24 cellular contexts compared by ENCODE assay signal in the genomic region with DNA sequence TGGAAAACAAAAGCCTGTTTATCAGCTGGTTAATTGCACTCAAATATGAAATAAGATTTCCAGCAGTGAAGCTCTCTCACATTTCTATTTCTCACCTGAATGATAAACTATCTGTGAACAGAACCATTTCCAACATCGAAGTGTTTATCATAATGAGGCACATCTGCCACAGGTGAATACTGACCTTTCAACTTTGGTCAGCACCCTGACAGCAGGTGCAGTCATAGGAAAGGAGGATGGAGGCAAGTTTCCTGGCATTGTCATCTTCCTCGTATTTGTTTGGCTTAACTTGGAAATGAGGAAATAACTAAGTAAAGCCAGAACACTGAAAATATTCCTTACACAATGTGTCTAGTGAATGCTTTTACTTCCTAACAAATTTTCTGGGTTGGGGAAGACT.
DNase-seq lines count a peak whose midpoint lies in the region; ATAC-seq, FAIRE-seq and TF ChIP-seq lines count a peak whose summit lies in the region.
"Had no signal": no experiment of that assay in that cellular context is flagged by ENCODE, and none has a peak within 500 bp of the region (broad histone marks: within the 10 kb centered on the region; RNA-seq: fewer than 3 reads in every experiment).

No MANE protein-coding gene starts in this region.

- no peak for FAIRE-seq in endothelial cell of umbilical vein (lab: Jason Lieb, UNC)
- FAIRE-seq: A204.1, GM12878, GM19239, K562 had no signal

- H3K4me1 ChIP-seq in Panc1 (ENCODE audit: control insufficient read depth, insufficient read depth, low read length): peaks cover 5% of the 10 kb centered on the region; the same call in 1 of the 2 replicates
- peaks cover 5% of the 10 kb centered on the region for H3K4me1 ChIP-seq in endothelial cell of umbilical vein (ENCODE audit: control insufficient read depth, extremely low read depth, insufficient read depth, low read length)
- H3K4me1 ChIP-seq: BE2C had no signal

- POLR2A ChIA-PET in Panc1 (lab: Charles Lee) (no interaction called here), endothelial cell of umbilical vein (lab: Charles Lee) (no interaction called here)

- DNase-seq in DMS53 (lab: John Stamatoyannopoulos, UW): peak; percentile 62
- DNase-seq in NCI-H146 treated with DMSO at 0.1 percent for 48 hours (lab: John Stamatoyannopoulos, UW; ENCODE audit: unreplicated experiment): peak; percentile 61
- no peak for DNase-seq in Panc1 (ENCODE audit: low read depth, low spot score)
- DNase-seq in endothelial cell of umbilical vein (ENCODE audit: low read depth, low spot score): peak; percentile 52
- no peak for DNase-seq in NCI-H446 (lab: John Stamatoyannopoulos, UW)
- no peak for DNase-seq in SKM-1 treated with dmso at 0.1 percent for 144 hours (lab: John Stamatoyannopoulos, UW; ENCODE audit: unreplicated experiment)
- DNase-seq in posterior cingulate gyrus: no peak
- no peak for DNase-seq in GM20000 (ENCODE audit: low spot score)
- DNase-seq: ACHN; BE2C; C1 segment of cervical spinal cord; CD4-positive, CD25-positive, alpha-beta regulatory T cell; CD8-positive, alpha-beta memory T cell; DMS153; DND-41; EL; GM23248; HCEC 1CT; IMR-90 had no signal

- BruUV-seq in Panc1 (replicated peaks; lab: Mats Ljungman, UMichigan): no TSS peak
- no TSS peak for BruUV-seq in endothelial cell of umbilical vein (replicated peaks; lab: Mats Ljungman, UMichigan)

- no peaks in the 10 kb centered on the region for H3K79me2 ChIP-seq in endothelial cell of umbilical vein (ENCODE audit: control insufficient read depth, insufficient read depth, low read length)

- H3K36me3 ChIP-seq in Panc1 (ENCODE audit: control insufficient read depth, insufficient read depth, low read length) (no peaks in the 10 kb centered on the region), endothelial cell of umbilical vein (ENCODE audit: control insufficient read depth in 2 of 2, extremely low read depth in 1 of 2, insufficient read depth in 2 of 2, low read length in 2 of 2) (no peaks in the 10 kb centered on the region)
- H3K36me3 ChIP-seq: BE2C had no signal

- no peaks in the 10 kb centered on the region for H4K20me1 ChIP-seq in endothelial cell of umbilical vein (replicated peaks; ENCODE audit: control insufficient read depth, extremely low read depth, insufficient read depth, low read length)

- H3K27ac ChIP-seq in Panc1 (ENCODE audit: low read length): peak overlapping the region; percentile 67; the same call in 1 of the 2 replicates
- H3K27ac ChIP-seq in endothelial cell of umbilical vein (ENCODE audit: insufficient read depth, low read depth, low read length): no peak overlapping the region
- H3K27ac ChIP-seq: GM23248, HL-60 had no signal

- CTCF ChIA-PET in Panc1 (lab: Charles Lee) (no interaction called here), endothelial cell of umbilical vein (lab: Charles Lee) (no interaction called here)

- no peak overlapping the region for H3K4me3 ChIP-seq in Panc1 (ENCODE audit: low read depth in 2 of 2, low read length in 2 of 2)
- no peak overlapping the region for H3K4me3 ChIP-seq in endothelial cell of umbilical vein (replicated peaks in 1 of 3; ENCODE audit: insufficient read depth in 1 of 3, low read depth in 1 of 3, low read length in 3 of 3)
- H3K4me3 ChIP-seq: GM12878, GM23248, K562 had no signal

- no peak for TF ChIP-seq POLR2A in endothelial cell of umbilical vein (IDR thresholded peaks at IDR 0.05; ENCODE audit: low read depth, low read length)

- no peak for ATAC-seq in Panc1
- ATAC-seq: GM12878, K562 had no signal

- no peaks in the 10 kb centered on the region for H3K27me3 ChIP-seq in Panc1 (ENCODE audit: control insufficient read depth, insufficient read depth, low read length)
- no peaks in the 10 kb centered on the region for H3K27me3 ChIP-seq in endothelial cell of umbilical vein (ENCODE audit: control insufficient read depth in 2 of 2, insufficient read depth in 2 of 2, low read length in 2 of 2)
- H3K27me3 ChIP-seq: BE2C had no signal

- H3K9me1 ChIP-seq in endothelial cell of umbilical vein (replicated peaks; ENCODE audit: control insufficient read depth, extremely low read depth, insufficient read depth, low read length): no peaks in the 10 kb centered on the region

- no peaks in the 10 kb centered on the region for H3K9me3 ChIP-seq in Panc1 (ENCODE audit: control insufficient read depth, insufficient read depth, low read depth, low read length)
- no peaks in the 10 kb centered on the region for H3K9me3 ChIP-seq in endothelial cell of umbilical vein (replicated peaks; ENCODE audit: control insufficient read depth, insufficient read depth, low read length)
- H3K9me3 ChIP-seq: BE2C had no signal

- intact Hi-C loops in Panc1 (cut with micrococcal nuclease; ENCODE audit: unreplicated experiment): no loop called here
- intact Hi-C loops in endothelial cell of umbilical vein (cut with micrococcal nuclease): no loop called here
- intact Hi-C loops in posterior cingulate gyrus (cut with DNase I): no loop called here

- no peak overlapping the region for H3K4me2 ChIP-seq in endothelial cell of umbilical vein (ENCODE audit: insufficient read depth, low read length)

- H3K9ac ChIP-seq in endothelial cell of umbilical vein (replicated peaks; ENCODE audit: extremely low read depth, insufficient read depth, low read length): no peak overlapping the region
- H3K9ac ChIP-seq: GM23248 had no signal

- no peak overlapping the region for H2AFZ ChIP-seq in endothelial cell of umbilical vein (ENCODE audit: low read depth, low read length)
- H2AFZ ChIP-seq: GM23248 had no signal

- in situ Hi-C loops in Panc1 (cut with HindIII; ENCODE audit: low pct_unique_long_range_greater_than_20kb, low sequenced_read_pairs): no loop called here

- TF ChIP-seq CTCF in Panc1 (IDR thresholded peaks at IDR 0.05) (no peak), endothelial cell of umbilical vein (IDR thresholded peaks at IDR 0.05; ENCODE audit: extremely low read depth in 1 of 2, insufficient read depth in 1 of 2, low read depth in 1 of 2, low read length in 2 of 2) (no peak), GM20000 (IDR thresholded peaks at IDR 0.05; ENCODE audit: extremely low read depth, missing control alignments) (no peak)

- dilution Hi-C loops in endothelial cell of umbilical vein (cut with MboI; ENCODE audit: extremely low pct_ligation_motif_present, low sequenced_read_pairs): no loop called here

TF ChIP-seq in endothelial cell of umbilical vein, 7 proteins besides CTCF, POLR2A, EP300 and RAD21:
- TF ChIP-seq POLR2AphosphoS5 (IDR thresholded peaks at IDR 0.05; ENCODE audit: insufficient read depth, low read depth, low read length): no peak
- no peak for TF ChIP-seq JUN (IDR thresholded peaks at IDR 0.05; ENCODE audit: borderline replicate concordance, insufficient read depth, insufficient read length, low read depth)
- TF ChIP-seq MYC (IDR thresholded peaks at IDR 0.05; ENCODE audit: low read depth, low read length): no peak
- TF ChIP-seq, protein P1, sequence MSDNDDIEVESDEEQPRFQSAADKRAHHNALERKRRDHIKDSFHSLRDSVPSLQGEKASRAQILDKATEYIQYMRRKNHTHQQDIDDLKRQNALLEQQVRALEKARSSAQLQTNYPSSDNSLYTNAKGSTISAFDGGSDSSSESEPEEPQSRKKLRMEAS (IDR thresholded peaks at IDR 0.05; ENCODE audit: insufficient read depth, insufficient read length): no peak
- no peak for TF ChIP-seq FOS (IDR thresholded peaks at IDR 0.05; ENCODE audit: borderline replicate concordance, insufficient read depth, low read length)
- TF ChIP-seq EZH2 (IDR thresholded peaks at IDR 0.05; ENCODE audit: borderline replicate concordance, low read depth, low read length, severe bottlenecking): no peak
- no peak for TF ChIP-seq GATA2 (IDR thresholded peaks at IDR 0.05; ENCODE audit: insufficient read depth, insufficient read length, low read depth, low read length)
TF ChIP-seq in endothelial cell of umbilical vein: peak in this region for 0.

Comparison
In these comparisons a context has a peak if more than half of its experiments do, and no peak if none do; other contexts are left out.
1. DNase-seq: peak in DMS53 (single experiment), NCI-H146 treated with DMSO at 0.1 percent for 48 hours (single experiment) and endothelial cell of umbilical vein (single experiment); none in Panc1 (single experiment), NCI-H446 (0 of 2), SKM-1 treated with dmso at 0.1 percent for 144 hours (single experiment), posterior cingulate gyrus (0 of 10) and GM20000 (single experiment).